26 cellular contexts compared by ENCODE assay signal in the genomic region with DNA sequence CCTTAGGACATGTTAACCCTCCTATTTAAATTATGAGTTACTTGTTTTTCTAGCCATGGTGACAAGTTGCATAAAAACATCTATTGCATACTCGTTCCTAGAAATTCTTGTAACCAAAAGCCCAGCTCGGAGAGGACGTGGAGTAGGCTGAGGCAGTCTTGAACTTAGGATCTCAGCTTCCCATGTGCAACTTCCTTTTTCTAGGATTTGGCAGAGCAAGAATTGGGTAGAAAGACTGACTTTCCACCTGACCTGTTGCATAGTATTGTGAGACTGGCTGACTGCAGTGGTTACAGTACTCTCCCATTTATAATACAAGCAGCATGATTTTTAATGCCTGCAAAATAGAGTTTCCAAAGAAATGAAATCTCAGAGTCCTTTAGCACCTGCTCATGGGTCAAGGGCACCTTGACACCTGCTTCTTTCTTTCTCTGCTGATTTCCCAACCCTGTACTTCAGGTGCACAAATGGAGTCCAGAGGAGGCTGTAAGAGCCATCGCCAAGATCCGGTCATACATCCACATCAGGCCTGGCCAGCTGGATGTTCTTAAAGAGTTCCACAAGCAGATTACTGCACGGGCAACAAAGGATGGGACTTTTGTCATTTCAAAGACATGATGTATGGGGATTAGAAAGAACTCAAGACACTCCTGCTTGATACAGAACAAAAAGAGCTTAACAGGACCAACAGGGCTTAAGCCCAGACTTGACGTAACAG. TPM values are rescaled to one million over a fixed set of nuclear protein-coding genes. Genes with fewer than 3 reads are reported as not detected.
DNase-seq lines count a peak whose midpoint lies in the region; ATAC-seq and TF ChIP-seq lines count a peak whose summit lies in the region.
"Had no signal": no experiment of that assay in that cellular context is flagged by ENCODE, and none has a peak within 500 bp of the region (broad histone marks: within the 10 kb centered on the region; RNA-seq: fewer than 3 reads in every experiment).

No MANE protein-coding gene starts in this region.

- H2AFZ ChIP-seq in Loucy (ENCODE audit: low read length), result no peak overlapping the region
- H2AFZ ChIP-seq: GM23338 had no signal

- H3K4me1 Mint-ChIP-seq in activated T-cell treated with anti-CD3 and anti-CD28 coated beads, Interleukin-2, amount 50 U/mL, for 72 hours (ENCODE audit: low read depth), result peaks cover 33% of the 10 kb centered on the region
- peaks cover 15% of the 10 kb centered on the region for H3K4me1 Mint-ChIP-seq in activated T-cell treated with anti-CD3 and anti-CD28 coated beads, Interleukin-2, amount 50 U/mL, for 4 hours (ENCODE audit: low read depth)
- peaks cover 9% of the 10 kb centered on the region for H3K4me1 Mint-ChIP-seq in stimulated activated memory B cell treated with anti-CD40 and anti-IgM and Interleukin-4, amounts not matched to agents 10 μg/mL and 1 μg/mL and 100 μg/mL, for 72 hours

- H4K20me1 ChIP-seq in Loucy (ENCODE audit: insufficient read depth, low read length, poor library complexity, severe bottlenecking), result peaks cover 11% of the 10 kb centered on the region

- H3F3A ChIP-seq in Loucy (ENCODE audit: low read depth), result no peaks in the 10 kb centered on the region

- no peak overlapping the region for H3K27ac ChIP-seq in left lung
- H3K27ac ChIP-seq: A549; BLaER1 treated with 17β-estradiol and CSF1 and Interleukin-3, amounts not matched to agents 10 nM and 100 nM; left ventricle myocardium inferior; Peyer's patch; SJSA1; testis had no signal

- TF ChIP-seq CTCF in Loucy (conservative IDR thresholded peaks at IDR 0.05; ENCODE audit: low read length) (no peak), left lung (IDR thresholded peaks at IDR 0.05) (no peak)

- no peak overlapping the region for H3K4me3 Mint-ChIP-seq in activated T-cell treated with anti-CD3 and anti-CD28 coated beads, Interleukin-2, amount 50 U/mL, for 72 hours
- no peak overlapping the region for H3K4me3 Mint-ChIP-seq in activated T-cell treated with anti-CD3 and anti-CD28 coated beads, Interleukin-2, amount 50 U/mL, for 4 hours
- H3K4me3 Mint-ChIP-seq in stimulated activated memory B cell treated with anti-CD40 and anti-IgM and Interleukin-4, amounts not matched to agents 10 μg/mL and 1 μg/mL and 100 μg/mL, for 72 hours, result no peak overlapping the region
- H3K4me3 Mint-ChIP-seq: dendritic cell treated with granulocyte-macrophage colony-stimulating factor and Interleukin-4, amounts not matched to agents 40 ng/mL and 50 ng/mL, for 4 days; GM23338 had no signal

- DNase-seq in activated T-cell treated with anti-CD3 and anti-CD28 coated beads, Interleukin-2, amount 50 U/mL, for 72 hours, result no peak
- DNase-seq in activated T-cell treated with anti-CD3 and anti-CD28 coated beads, Interleukin-2, amount 50 U/mL, for 4 hours, result no peak
- no peak for DNase-seq in left lung
- no peak for DNase-seq in SW 1271 (lab: John Stamatoyannopoulos, UW)
- DNase-seq in NCI-H2227 (lab: John Stamatoyannopoulos, UW; ENCODE audit: unreplicated experiment), result no peak
- DNase-seq: activated CD4-positive, alpha-beta T cell treated with anti-CD3 and anti-CD28 coated beads, Interleukin-2, amount 50 U/mL, for 48 hours; DMS 273 treated with DMSO at 0.1 percent for 48 hours; heart right ventricle; KBM-7; left ventricle myocardium inferior; mucosa of descending colon; NCI-H1694 treated with DMSO at 0.1 percent for 48 hours; NCI-H345; stimulated activated CD4-positive, alpha-beta T cell treated with anti-CD3 and anti-CD28 coated beads, Interleukin-12 subunit alpha, Interleukin-12 subunit beta, amount 100 ng/mL, for 4 hours; testis had no signal

- no peaks in the 10 kb centered on the region for H3K27me3 Mint-ChIP-seq in activated T-cell treated with anti-CD3 and anti-CD28 coated beads, Interleukin-2, amount 50 U/mL, for 72 hours (ENCODE audit: low read depth)
- H3K27me3 Mint-ChIP-seq in activated T-cell treated with anti-CD3 and anti-CD28 coated beads, Interleukin-2, amount 50 U/mL, for 4 hours (ENCODE audit: low read depth), result no peaks in the 10 kb centered on the region
- H3K27me3 Mint-ChIP-seq in stimulated activated memory B cell treated with anti-CD40 and anti-IgM and Interleukin-4, amounts not matched to agents 10 μg/mL and 1 μg/mL and 100 μg/mL, for 72 hours, result no peaks in the 10 kb centered on the region
- H3K27me3 Mint-ChIP-seq: dendritic cell treated with granulocyte-macrophage colony-stimulating factor and Interleukin-4, amounts not matched to agents 40 ng/mL and 50 ng/mL, for 4 days had no signal

- no peaks in the 10 kb centered on the region for H3K9me3 ChIP-seq in Loucy (ENCODE audit: insufficient read depth, low read depth, low read length)
- no peaks in the 10 kb centered on the region for H3K9me3 ChIP-seq in left lung
- H3K9me3 ChIP-seq: A549; BLaER1 treated with 17β-estradiol and CSF1 and Interleukin-3, amounts not matched to agents 10 nM and 100 nM; heart right ventricle; left ventricle myocardium inferior; mucosa of descending colon; Peyer's patch; SJSA1; testis had no signal

- H3K79me2 ChIP-seq in Loucy (ENCODE audit: insufficient read depth, low read length), result peaks cover 78% of the 10 kb centered on the region

- no peak overlapping the region for H3K4me3 ChIP-seq in Loucy (ENCODE audit: low read length, poor library complexity, severe bottlenecking)
- no peak overlapping the region for H3K4me3 ChIP-seq in left lung
- H3K4me3 ChIP-seq: A549; BLaER1 treated with 17β-estradiol and CSF1 and Interleukin-3, amounts not matched to agents 10 nM and 100 nM; GM23338; heart right ventricle; left ventricle myocardium inferior; mucosa of descending colon; Peyer's patch; SJSA1; testis had no signal

- intact Hi-C loops in left lung (cut with DNase I), result no loop called here

- H3K36me3 ChIP-seq in Loucy (ENCODE audit: insufficient read depth, low read length) (peaks cover 34% of the 10 kb centered on the region; the same call in 1 of the 2 replicates), left lung (peaks cover 0 to 68% of the 10 kb centered on the region in 2 donors)

- H3K4me2 ChIP-seq in Loucy (ENCODE audit: low read depth, low read length, poor library complexity, severe bottlenecking), result peak overlapping the region; percentile 47
- H3K4me2 ChIP-seq: A549, GM23338 had no signal

- peaks cover 4% of the 10 kb centered on the region in 2 donors for H3K36me3 Mint-ChIP-seq in activated T-cell treated with anti-CD3 and anti-CD28 coated beads, Interleukin-2, amount 50 U/mL, for 72 hours (ENCODE audit: insufficient read depth in 2 of 2)
- peaks cover 21% of the 10 kb centered on the region for H3K36me3 Mint-ChIP-seq in activated T-cell treated with anti-CD3 and anti-CD28 coated beads, Interleukin-2, amount 50 U/mL, for 4 hours (ENCODE audit: insufficient read depth)
- H3K36me3 Mint-ChIP-seq in stimulated activated memory B cell treated with anti-CD40 and anti-IgM and Interleukin-4, amounts not matched to agents 10 μg/mL and 1 μg/mL and 100 μg/mL, for 72 hours, result peaks cover 28% of the 10 kb centered on the region

- H3K9ac ChIP-seq in Loucy (ENCODE audit: low read depth, low read length, poor library complexity, severe bottlenecking), result no peak overlapping the region

- H3K27ac Mint-ChIP-seq in activated T-cell treated with anti-CD3 and anti-CD28 coated beads, Interleukin-2, amount 50 U/mL, for 72 hours, result peak overlapping the region; percentile 39
- H3K27ac Mint-ChIP-seq in stimulated activated memory B cell treated with anti-CD40 and anti-IgM and Interleukin-4, amounts not matched to agents 10 μg/mL and 1 μg/mL and 100 μg/mL, for 72 hours, result peak overlapping the region; percentile 11
- H3K27ac Mint-ChIP-seq: activated naive CD4-positive, alpha-beta T cell treated with anti-CD3 and anti-CD28 coated beads, Interleukin-2, amount 50 U/mL, for 72 hours; dendritic cell treated with granulocyte-macrophage colony-stimulating factor and Interleukin-4, amounts not matched to agents 40 ng/mL and 50 ng/mL, for 4 days; GM23338 had no signal

- no peaks in the 10 kb centered on the region for H3K9me2 ChIP-seq in Loucy (replicated peaks; ENCODE audit: low read depth, low read length)

- H3K27me3 ChIP-seq in Loucy (ENCODE audit: insufficient read depth, low read length, poor library complexity, severe bottlenecking) (no peaks in the 10 kb centered on the region), left lung (no peaks in the 10 kb centered on the region)
- H3K27me3 ChIP-seq: BLaER1 treated with 17β-estradiol and CSF1 and Interleukin-3, amounts not matched to agents 10 nM and 100 nM; heart right ventricle; Peyer's patch; SJSA1; testis had no signal

- H3K9me3 Mint-ChIP-seq in activated T-cell treated with anti-CD3 and anti-CD28 coated beads, Interleukin-2, amount 50 U/mL, for 72 hours, result no peaks in the 10 kb centered on the region
- H3K9me3 Mint-ChIP-seq in activated T-cell treated with anti-CD3 and anti-CD28 coated beads, Interleukin-2, amount 50 U/mL, for 4 hours, result no peaks in the 10 kb centered on the region
- H3K9me3 Mint-ChIP-seq in stimulated activated memory B cell treated with anti-CD40 and anti-IgM and Interleukin-4, amounts not matched to agents 10 μg/mL and 1 μg/mL and 100 μg/mL, for 72 hours, result no peaks in the 10 kb centered on the region
- H3K9me3 Mint-ChIP-seq: activated naive CD4-positive, alpha-beta T cell treated with anti-CD3 and anti-CD28 coated beads, Interleukin-2, amount 50 U/mL, for 72 hours; dendritic cell treated with granulocyte-macrophage colony-stimulating factor and Interleukin-4, amounts not matched to agents 40 ng/mL and 50 ng/mL, for 4 days; GM23338 had no signal

- no peak for ATAC-seq in activated T-cell treated with anti-CD3 and anti-CD28 coated beads, Interleukin-2, amount 50 U/mL, for 72 hours (replicated peaks in 1 of 2)
- ATAC-seq in activated T-cell treated with anti-CD3 and anti-CD28 coated beads, Interleukin-2, amount 50 U/mL, for 4 hours, result no peak
- ATAC-seq in left lung (peak; percentile 40), HG03469 (IDR thresholded peaks at IDR 0.05; ENCODE audit: unreplicated experiment) (no peak)
- ATAC-seq in stimulated activated memory B cell treated with anti-CD40 and anti-IgM and Interleukin-4, amounts not matched to agents 10 μg/mL and 1 μg/mL and 100 μg/mL, for 72 hours, result no peak
- ATAC-seq: activated naive CD4-positive, alpha-beta T cell treated with anti-CD3 and anti-CD28 coated beads, Interleukin-2, amount 50 U/mL, for 72 hours; GM23338; mucosa of descending colon had no signal

- H3K4me1 ChIP-seq in Loucy (ENCODE audit: insufficient read depth, low read length, poor library complexity, severe bottlenecking) (peaks cover 24% of the 10 kb centered on the region), left lung (peaks cover 0 to 21% of the 10 kb centered on the region in 2 donors)

RNA-seq across cellular contexts. Expression of gene PTPMT1, which starts 5.8 kb away (rescaled TPM):
- total RNA-seq in activated T-cell treated with anti-CD3 and anti-CD28 coated beads, Interleukin-2, amount 50 U/mL, for 72 hours, result 10 to 100 TPM; 37.0 to 40.1 TPM
- total RNA-seq in activated T-cell treated with anti-CD3 and anti-CD28 coated beads, Interleukin-2, amount 50 U/mL, for 4 hours, result 10 to 100 TPM; 47.1 to 54.7 (median 48.8) TPM
- total RNA-seq in left lung, result 10 to 100 TPM; 61.4 to 75.2 TPM

RNA-seq across cellular contexts. Expression of gene KBTBD4, which starts 7.6 kb away (rescaled TPM):
- total RNA-seq in activated T-cell treated with anti-CD3 and anti-CD28 coated beads, Interleukin-2, amount 50 U/mL, for 72 hours, result 10 to 100 TPM; 17.2 to 18.6 TPM
- total RNA-seq in activated T-cell treated with anti-CD3 and anti-CD28 coated beads, Interleukin-2, amount 50 U/mL, for 4 hours, result 10 to 100 TPM; 19.6 to 24.7 (median 21.5) TPM
- total RNA-seq in left lung, result 10 to 100 TPM; 13.3 to 13.9 TPM

RNA-seq across cellular contexts. Expression of gene NDUFS3, which starts 7.7 kb away (rescaled TPM):
- total RNA-seq in activated T-cell treated with anti-CD3 and anti-CD28 coated beads, Interleukin-2, amount 50 U/mL, for 72 hours, result 10 to 100 TPM; 78.9 to 84.2 TPM
- 100 to 1,000 TPM; 164 to 174 (median 170) TPM for total RNA-seq in activated T-cell treated with anti-CD3 and anti-CD28 coated beads, Interleukin-2, amount 50 U/mL, for 4 hours
- 10 to 100 TPM; 76.2 to 89.0 TPM for total RNA-seq in left lung

RNA-seq across cellular contexts. Expression of gene FAM180B, which starts 15.3 kb away (rescaled TPM):
- total RNA-seq in activated T-cell treated with anti-CD3 and anti-CD28 coated beads, Interleukin-2, amount 50 U/mL, for 72 hours, result under 1 TPM; 0.16 to 0.24 TPM
- under 1 TPM in 1 of 3 donors, not detected in 2; 0.13 TPM for total RNA-seq in activated T-cell treated with anti-CD3 and anti-CD28 coated beads, Interleukin-2, amount 50 U/mL, for 4 hours
- total RNA-seq in left lung, result not detected
- total RNA-seq: endothelial cell of umbilical vein, GM23338, Peyer's patch, SJSA1, testis had no signal

RNA-seq across cellular contexts. Expression of gene CELF1, which starts 18.2 kb away (rescaled TPM):
- 100 to 1,000 TPM; 128 to 149 TPM for total RNA-seq in activated T-cell treated with anti-CD3 and anti-CD28 coated beads, Interleukin-2, amount 50 U/mL, for 72 hours
- 100 to 1,000 TPM; 186 to 199 (median 190) TPM for total RNA-seq in activated T-cell treated with anti-CD3 and anti-CD28 coated beads, Interleukin-2, amount 50 U/mL, for 4 hours
- total RNA-seq in left lung, result 100 to 1,000 TPM in 1 of 2 donors, 10 to 100 TPM in 1; 76.8 to 107 TPM
